In genomic region chr16:2675714-2676113, GRCh38 we compare ENCODE assay signal across 25 cellular contexts. TPM values are rescaled to one million over a fixed set of nuclear protein-coding genes. Genes with fewer than 3 reads are reported as not detected.
A peak's percentile ranks its signal among the peaks of the same experiment; 100 is the strongest.
DNase-seq lines count a peak whose midpoint lies in the region; ATAC-seq, FAIRE-seq and TF ChIP-seq lines count a peak whose summit lies in the region.
"Had no signal": no experiment of that assay in that cellular context is flagged by ENCODE, and none has a peak within 500 bp of the region (broad histone marks: within the 10 kb centered on the region; RNA-seq: fewer than 3 reads in every experiment).

No MANE protein-coding gene starts in this region.

- no peak for TF ChIP-seq POLR2A in erythroblast (IDR thresholded peaks at IDR 0.05; ENCODE audit: low read length)

- H3K4me1 Mint-ChIP-seq in T-helper 17 cell = peaks cover 5% of the 10 kb centered on the region

- H4K20me1 ChIP-seq in BLaER1 treated with 17β-estradiol and CSF1 and Interleukin-3, amounts not matched to agents 10 nM and 100 nM = peaks cover 0 to 28% (median 12%) of the 10 kb centered on the region in 11 experiments; a peak in 15 of 22 replicates
- no peaks in the 10 kb centered on the region for H4K20me1 ChIP-seq in hepatocyte (ENCODE audit: insufficient read depth, poor library complexity, severe bottlenecking)

- no peak for TF ChIP-seq CTCF in fibroblast of villous mesenchyme (IDR thresholded peaks at IDR 0.05; ENCODE audit: insufficient read depth, low read depth, low read length)
- TF ChIP-seq CTCF in D721Med (IDR thresholded peaks at IDR 0.05; ENCODE audit: insufficient read depth, missing control alignments) = no peak
- no peak for TF ChIP-seq CTCF in hepatocyte (IDR thresholded peaks at IDR 0.05; ENCODE audit: poor library complexity)

- H3K36me3 ChIP-seq in BLaER1 treated with 17β-estradiol and CSF1 and Interleukin-3, amounts not matched to agents 10 nM and 100 nM = no peaks in the 10 kb centered on the region
- no peaks in the 10 kb centered on the region for H3K36me3 ChIP-seq in hepatocyte (replicated peaks; ENCODE audit: insufficient read depth, low read depth)

- H3K4me1 ChIP-seq in BLaER1 treated with 17β-estradiol and CSF1 and Interleukin-3, amounts not matched to agents 10 nM and 100 nM = peaks cover 58 to 84% (median 75%) of the 10 kb centered on the region in 10 experiments
- H3K4me1 ChIP-seq in hepatocyte (ENCODE audit: insufficient read depth) = peaks cover 8% of the 10 kb centered on the region

- no peaks in the 10 kb centered on the region for H3K27me3 ChIP-seq in BLaER1 treated with 17β-estradiol and CSF1 and Interleukin-3, amounts not matched to agents 10 nM and 100 nM
- H3K27me3 ChIP-seq in hepatocyte = no peaks in the 10 kb centered on the region
- H3K27me3 ChIP-seq: testis had no signal

- no peak overlapping the region for H3K4me3 ChIP-seq in BLaER1 treated with 17β-estradiol and CSF1 and Interleukin-3, amounts not matched to agents 10 nM and 100 nM
- H3K4me3 ChIP-seq in fibroblast of villous mesenchyme (ENCODE audit: low read depth, low read length) (no peak overlapping the region), hepatocyte (no peak overlapping the region)
- H3K4me3 ChIP-seq: left ventricle myocardium inferior, SK-N-MC, testis had no signal

- H3K27ac Mint-ChIP-seq in T-helper 17 cell = peak overlapping the region; percentile 4
- H3K27ac Mint-ChIP-seq: activated B cell treated with CpG ODN at 0.5 μM for 24 hours; activated CD4-positive, alpha-beta memory T cell treated with anti-CD3 and anti-CD28 coated beads for 36 hours; activated naive CD4-positive, alpha-beta T cell treated with anti-CD3 and anti-CD28 coated beads, Interleukin-2, amount 10 ng/mL, durations not matched to agents 7 days and 5 days; CD4-positive, CD25-positive, alpha-beta regulatory T cell; stimulated activated naive B cell treated with anti-CD40 and anti-IgM and Interleukin-4, amounts not matched to agents 10 μg/mL and 1 μg/mL and 100 μg/mL, for 72 hours had no signal

- no peak for FAIRE-seq in D721Med (lab: Jason Lieb, UNC)
- FAIRE-seq: small intestine had no signal

- DNase-seq in HT1080 (ENCODE audit: low read depth) (peak; percentile 85), T-helper 17 cell (no peak), fibroblast of villous mesenchyme (ENCODE audit: low read depth) (peak; percentile 56), erythroblast (lab: John Stamatoyannopoulos, UW) (no peak), D721Med (ENCODE audit: insufficient read length, low spot score) (no peak), NCI-H2081 (lab: John Stamatoyannopoulos, UW) (no peak), hepatocyte (ENCODE audit: low spot score) (no peak)
- DNase-seq: activated B cell treated with CpG ODN at 0.5 μM for 24 hours; activated CD4-positive, alpha-beta memory T cell treated with anti-CD3 and anti-CD28 coated beads for 36 hours; activated T-cell treated with anti-CD3 and anti-CD28 coated beads for 4 hours; amygdala; CD4-positive, CD25-positive, alpha-beta regulatory T cell; DMS 273 treated with DMSO at 0.1 percent for 48 hours; GF-D8; immature natural killer cell; left ventricle myocardium inferior; NCI-H1105 treated with DMSO at 0.1 percent for 48 hours; NCI-H2081 treated with DMSO at 0.1 percent for 48 hours; RPMI8226; small intestine; stimulated activated naive B cell treated with anti-CD40 and anti-IgM and Interleukin-4, amounts not matched to agents 10 μg/mL and 1 μg/mL and 100 μg/mL, for 72 hours; testis had no signal

- no peak for ATAC-seq in T-helper 17 cell
- ATAC-seq: stimulated activated naive B cell treated with anti-CD40 and anti-IgM and Interleukin-4, amounts not matched to agents 10 μg/mL and 1 μg/mL and 100 μg/mL, for 72 hours had no signal

- H3K79me2 ChIP-seq in hepatocyte = peaks cover 16% of the 10 kb centered on the region

- 89% methylated on average over 16 of the region's 16 CpGs for WGBS in hepatocyte (ENCODE audit: low lambda C conversion rate, missing lambda C conversion rate)

- no peak overlapping the region for H2AFZ ChIP-seq in hepatocyte

- peak overlapping the region; percentile 45 to 91 (median 72); a peak in 20 of 22 replicates for H3K4me2 ChIP-seq in BLaER1 treated with 17β-estradiol and CSF1 and Interleukin-3, amounts not matched to agents 10 nM and 100 nM
- H3K4me2 ChIP-seq in hepatocyte = no peak overlapping the region

- H3K9ac ChIP-seq in BLaER1 treated with 17β-estradiol and CSF1 and Interleukin-3, amounts not matched to agents 10 nM and 100 nM = no peak overlapping the region

- H3K27me3 Mint-ChIP-seq in T-helper 17 cell = no peaks in the 10 kb centered on the region
- H3K27me3 Mint-ChIP-seq: activated B cell treated with CpG ODN at 0.5 μM for 24 hours; activated CD4-positive, alpha-beta memory T cell treated with anti-CD3 and anti-CD28 coated beads for 36 hours; activated naive CD4-positive, alpha-beta T cell treated with anti-CD3 and anti-CD28 coated beads, Interleukin-2, amount 10 ng/mL, durations not matched to agents 7 days and 5 days; CD4-positive, CD25-positive, alpha-beta regulatory T cell; stimulated activated naive B cell treated with anti-CD40 and anti-IgM and Interleukin-4, amounts not matched to agents 10 μg/mL and 1 μg/mL and 100 μg/mL, for 72 hours had no signal

- no peaks in the 10 kb centered on the region for H3K9me3 ChIP-seq in BLaER1 treated with 17β-estradiol and CSF1 and Interleukin-3, amounts not matched to agents 10 nM and 100 nM (replicated peaks in 1 of 11)
- H3K9me3 ChIP-seq in T-helper 17 cell (ENCODE audit: control insufficient read depth, low read length, poor library complexity, severe bottlenecking) (no peaks in the 10 kb centered on the region), hepatocyte (ENCODE audit: low read depth) (no peaks in the 10 kb centered on the region)
- H3K9me3 ChIP-seq: left ventricle myocardium inferior, testis had no signal

- H3K4me3 Mint-ChIP-seq in T-helper 17 cell = no peak overlapping the region
- H3K4me3 Mint-ChIP-seq: activated CD4-positive, alpha-beta memory T cell treated with anti-CD3 and anti-CD28 coated beads for 36 hours; activated naive CD4-positive, alpha-beta T cell treated with anti-CD3 and anti-CD28 coated beads, Interleukin-2, amount 10 ng/mL, durations not matched to agents 7 days and 5 days; stimulated activated naive B cell treated with anti-CD40 and anti-IgM and Interleukin-4, amounts not matched to agents 10 μg/mL and 1 μg/mL and 100 μg/mL, for 72 hours had no signal

- no peaks in the 10 kb centered on the region for H3K9me2 ChIP-seq in hepatocyte (replicated peaks; ENCODE audit: insufficient read depth)

- H3K36me3 Mint-ChIP-seq in T-helper 17 cell (ENCODE audit: low read depth) = no peaks in the 10 kb centered on the region
- H3K36me3 Mint-ChIP-seq: activated naive CD4-positive, alpha-beta T cell treated with anti-CD3 and anti-CD28 coated beads, Interleukin-2, amount 10 ng/mL, durations not matched to agents 7 days and 5 days; CD4-positive, CD25-positive, alpha-beta regulatory T cell; immature natural killer cell had no signal

- no peak overlapping the region for H3K27ac ChIP-seq in BLaER1 treated with 17β-estradiol and CSF1 and Interleukin-3, amounts not matched to agents 10 nM and 100 nM
- no peak overlapping the region for H3K27ac ChIP-seq in hepatocyte
- H3K27ac ChIP-seq: left ventricle myocardium inferior, SK-N-MC, testis had no signal

RNA-seq across cellular contexts. Expression of gene KCTD5, which starts 6.6 kb away (rescaled TPM):
- 45.4 and 61.4 TPM in 2 replicates for total RNA-seq in HT1080 (2014; rRNA removed; shearing (Covaris generic))
- polyA plus RNA-seq in HT1080 (2015; cell fraction: cytosol; rRNA removed) = 36.9 and 41.4 TPM in 2 replicates
- polyA plus RNA-seq in HT1080 (2015; cell fraction: nucleus; rRNA removed) = 25.2 and 29.6 TPM in 2 replicates
- total RNA-seq in T-helper 17 cell = 10 to 100 TPM; 19.6 to 21.9 TPM
- total RNA-seq in fibroblast of villous mesenchyme = 25.0 and 26.4 TPM in 2 replicates
- total RNA-seq in hepatocyte = 22.7 and 31.5 TPM in 2 replicates
- 24.5 and 32.2 TPM in 2 replicates for polyA plus RNA-seq in hepatocyte

RNA-seq across cellular contexts. Expression of gene PRSS27, which starts 44.3 kb away (rescaled TPM):
- total RNA-seq in HT1080 (2014; rRNA removed; shearing (Covaris generic)) = not detected in 2 replicates
- polyA plus RNA-seq in HT1080 (2015; cell fraction: cytosol; rRNA removed) = 0.08 and 0.15 TPM in 2 replicates
- 0.13 and 0.68 TPM in 2 replicates for polyA plus RNA-seq in HT1080 (2015; cell fraction: nucleus; rRNA removed)
- total RNA-seq in T-helper 17 cell (1 to 10 TPM in 1 of 2 donors, under 1 TPM in 1; 0.83 to 1.4 TPM), fibroblast of villous mesenchyme (0.86 and 0.97 TPM in 2 replicates), hepatocyte (1.4 and 4.3 TPM in 2 replicates)
- polyA plus RNA-seq in hepatocyte = 1.4 and 4.8 TPM in 2 replicates

Comparison
In these comparisons a context has a peak if more than half of its experiments do, and no peak if none do; other contexts are left out.
1. DNase-seq: peak in HT1080 (single experiment) and fibroblast of villous mesenchyme (single experiment); none in T-helper 17 cell (0 of 3), erythroblast (0 of 2), D721Med (single experiment), NCI-H2081 (0 of 2) and hepatocyte (single experiment).